ENCODE assay signal across 8 cellular contexts in the genomic region with DNA sequence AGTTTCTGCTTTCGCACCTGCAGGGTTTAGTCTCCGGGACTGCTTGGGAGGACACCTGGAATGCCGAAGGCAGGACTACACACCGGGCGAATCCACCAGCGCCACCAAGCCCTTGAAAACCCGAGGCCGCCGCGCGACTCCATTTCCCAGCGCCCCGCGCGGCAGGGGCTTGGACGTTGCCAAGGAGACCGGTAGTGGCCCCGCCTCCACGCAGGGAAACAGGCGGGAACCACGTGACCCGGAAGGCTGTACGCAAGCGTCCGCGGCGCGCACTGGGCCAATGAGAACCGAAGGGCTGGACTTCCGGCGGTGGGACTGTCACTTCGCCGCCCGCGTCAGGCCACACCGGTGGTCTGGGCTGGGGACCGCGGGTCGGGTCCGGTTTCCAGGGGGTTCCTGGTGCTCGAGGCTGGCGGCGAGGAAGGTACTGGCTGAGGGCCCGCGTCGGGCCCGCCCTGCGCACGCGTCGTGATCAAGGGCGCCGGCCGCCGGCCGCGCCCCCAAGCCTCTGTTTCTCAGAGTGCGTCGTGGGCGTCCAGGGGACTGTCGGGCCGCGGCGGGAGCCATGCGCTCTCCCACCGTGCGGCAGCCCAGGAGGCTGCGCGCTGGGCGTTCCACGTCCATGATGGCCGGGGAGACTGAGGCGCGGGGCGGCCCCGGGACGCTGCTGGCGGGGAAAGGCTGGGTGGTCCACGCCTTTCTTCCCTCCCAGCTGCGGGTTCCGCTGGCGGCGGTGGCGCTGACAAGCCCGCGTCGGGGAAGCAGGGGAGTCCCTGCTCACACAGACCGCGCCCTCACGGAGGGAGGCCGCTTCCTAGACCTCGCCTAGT. TPM values are rescaled to one million over a fixed set of nuclear protein-coding genes. Genes with fewer than 3 reads are reported as not detected.
DNase-seq lines count a peak whose midpoint lies in the region; ATAC-seq and TF ChIP-seq lines count a peak whose summit lies in the region.

A gene (plus strand): TSS at position 321 of the 830 bp plus-strand sequence. CDS start 2,106 bp downstream, outside the sequence.

- intact Hi-C loops in CD14-positive monocyte (cut with micrococcal nuclease) = loop anchor here in 1 of 2 donors (1.0 kb wide), 1 partner anchor 32 kb away; no protein-coding TSS in a partner anchor
- intact Hi-C loops in right lobe of liver (cut with DNase I) = no loop called here

- peak; percentile 98 for DNase-seq in CD14-positive monocyte (ENCODE audit: low spot score)
- DNase-seq in NCI-H774 (lab: John Stamatoyannopoulos, UW) = peak; percentile 96
- DNase-seq in activated CD4-positive, alpha-beta T cell treated with anti-CD3 and anti-CD28 coated beads, Interleukin-2, amount 50 U/mL, for 4 hours = peak; percentile 96 to 97
- DNase-seq in dermis blood vessel endothelial cell = peak; percentile 98
- peak; percentile 99 for DNase-seq in right lobe of liver
- peak; percentile 96 to 97 for DNase-seq in stimulated activated CD4-positive, alpha-beta T cell treated with anti-CD3 and anti-CD28 coated beads, Interleukin-4, amount 100 ng/mL, for 4 hours

- H3K4me3 Mint-ChIP-seq in CD14-positive monocyte = peak within 1 kb of the TSS; percentile 74 to 89

- H3K4me1 ChIP-seq in right lobe of liver = peaks cover 0 to 9% (median 0%) of the 10 kb centered on the region in 4 donors

- peaks cover 24% of the 10 kb centered on the region for H3K4me1 Mint-ChIP-seq in CD14-positive monocyte

- no peak for TF ChIP-seq CTCF in CD14-positive monocyte (IDR thresholded peaks at IDR 0.05)
- TF ChIP-seq CTCF in right lobe of liver (IDR thresholded peaks at IDR 0.05) = peak in 1 of 4 donors; percentile 19

- peak within 1 kb of the TSS; percentile 95 to 98 (median 98) for H3K4me3 ChIP-seq in right lobe of liver

- peak within 1 kb of the TSS; percentile 17 to 90 (median 74) for H3K27ac Mint-ChIP-seq in CD14-positive monocyte

- H3K27me3 Mint-ChIP-seq in CD14-positive monocyte (ENCODE audit: low read depth in 3 of 3) = peaks cover 3 to 9% (median 6%) of the 10 kb centered on the region in 3 donors

- no peaks in the 10 kb centered on the region for H3K27me3 ChIP-seq in right lobe of liver

- H3K9me3 Mint-ChIP-seq in CD14-positive monocyte = peaks cover 0 to 9% (median 3%) of the 10 kb centered on the region in 7 donors

- WGBS in right lobe of liver (ENCODE audit: insufficient coverage, low coverage, low lambda C conversion rate, missing lambda C conversion rate) = no CpG with 5 or more reads among the region's 92 CpGs

- peak; percentile 47 for TF ChIP-seq POLR2A in right lobe of liver (IDR thresholded peaks at IDR 0.05)

- ATAC-seq in GM19395 (IDR thresholded peaks at IDR 0.05; ENCODE audit: unreplicated experiment) = peak; percentile 92
- ATAC-seq in HG03565 (IDR thresholded peaks at IDR 0.05; ENCODE audit: unreplicated experiment) = peak; percentile 90
- peak; percentile 94 to 95 (median 94) for ATAC-seq in right lobe of liver

- H3K27ac ChIP-seq in right lobe of liver = peak within 1 kb of the TSS; percentile 40 to 75 (median 58)

- peaks cover 19 to 24% of the 10 kb centered on the region in 2 donors for H3K36me3 Mint-ChIP-seq in CD14-positive monocyte

- no peaks in the 10 kb centered on the region for H3K9me3 ChIP-seq in right lobe of liver

- no peaks in the 10 kb centered on the region for H3K36me3 ChIP-seq in right lobe of liver

RNA-seq across cellular contexts. Expression of the gene that starts here (rescaled TPM):
- 1 to 10 TPM; 4.1 to 5.3 TPM for polyA plus RNA-seq in CD14-positive monocyte
- total RNA-seq in dermis blood vessel endothelial cell (13.1 and 18.5 TPM in 2 replicates), right lobe of liver (1 to 10 TPM; 2.9 to 4.9 (median 3.8) TPM)

Comparison
In these comparisons a context has a peak if more than half of its experiments do, and no peak if none do; other contexts are left out.
1. Peak in every context shown above with its lines: DNase-seq, ATAC-seq, H3K4me3 ChIP-seq and H3K27ac ChIP-seq.